In genomic region chr6:149545754-149546471, GRCh38 we compare ENCODE assay signal across 1 cellular context.
A peak's percentile ranks its signal among the peaks of the same experiment; 100 is the strongest.
TF ChIP-seq lines count a peak whose summit lies in the region.

TSS of gene PPIL4 (minus strand) at chr6:149546043. CDS start at chr6:149546005, 38 bp downstream.

TF ChIP-seq in GM12878, 131 proteins besides CTCF, POLR2A, EP300 and RAD21 (continued from another document and continues in another):
- TF ChIP-seq ZBTB4 (CRISPR knock-in tag; IDR thresholded peaks at IDR 0.05) (no peak), MYC (IDR thresholded peaks at IDR 0.05; ENCODE audit: insufficient read depth, insufficient read length, insufficient replicate concordance, low read length, severe bottlenecking) (peak; percentile 20), SPI1 (IDR thresholded peaks at IDR 0.05; ENCODE audit: borderline replicate concordance, insufficient read depth, low read depth, low read length) (0 out of 2 replicates have a peak, but pooled peaks have one; percentile 10), MTA2 (IDR thresholded peaks at IDR 0.05; ENCODE audit: low read depth) (0 out of 2 replicates have a peak, but pooled peaks have one; percentile 9), HCFC1 (IDR thresholded peaks at IDR 0.05; ENCODE audit: low read length) (peak; percentile 86), ZNF592 (IDR thresholded peaks at IDR 0.05) (peak; percentile 65; the same call in 1 of the 2 replicates), ZBTB33 (IDR thresholded peaks at IDR 0.05) (no peak), RB1 (IDR thresholded peaks at IDR 0.05; ENCODE audit: borderline replicate concordance) (peak; percentile 79; the same call in 1 of the 2 replicates), CHD1 (IDR thresholded peaks at IDR 0.05; ENCODE audit: low read depth, low read length) (no peak), BCLAF1 (IDR thresholded peaks at IDR 0.05) (no peak), SIX5 (IDR thresholded peaks at IDR 0.05; ENCODE audit: low read depth, low read length, severe bottlenecking) (peak; percentile 67), GATAD2B (conservative IDR thresholded peaks at IDR 0.05; ENCODE audit: low read depth) (peak; percentile 67; the same call in 1 of the 2 replicates), MTA3 (IDR thresholded peaks at IDR 0.05; ENCODE audit: borderline replicate concordance, low read length) (no peak), TBL1XR1 (IDR thresholded peaks at IDR 0.05; ENCODE audit: low read depth, low read length) (peak; percentile 58; the same call in 1 of the 2 replicates), PRDM15 (CRISPR knock-in tag; IDR thresholded peaks at IDR 0.05) (no peak), ZBTB40 (IDR thresholded peaks at IDR 0.05; ENCODE audit: borderline replicate concordance) (peak; percentile 84), JUNB (IDR thresholded peaks at IDR 0.05) (no peak), IRF5 (IDR thresholded peaks at IDR 0.05; ENCODE audit: borderline replicate concordance) (no peak), HSF1 (IDR thresholded peaks at IDR 0.05; ENCODE audit: low read depth, low read length) (no peak), SMC3 (IDR thresholded peaks at IDR 0.05; ENCODE audit: borderline replicate concordance, low read length) (peak; percentile 50), NR2C1 (IDR thresholded peaks at IDR 0.05) (peak; percentile 89), E2F4 (IDR thresholded peaks at IDR 0.05; ENCODE audit: low read depth, low read length) (peak; percentile 95), CBX3 (IDR thresholded peaks at IDR 0.05; ENCODE audit: borderline replicate concordance, low read depth) (no peak), TARDBP (IDR thresholded peaks at IDR 0.05; ENCODE audit: borderline replicate concordance) (peak; percentile 72; the same call in 1 of the 2 replicates), ZNF274 (IDR thresholded peaks at IDR 0.05; ENCODE audit: insufficient read depth, insufficient read length) (no peak), PAX5 (IDR thresholded peaks at IDR 0.05; ENCODE audit: borderline replicate concordance, low read depth, low read length) (peak; percentile 42; the same call in 1 of the 2 replicates), FOXK2 (IDR thresholded peaks at IDR 0.05) (peak; percentile 18; the same call in 1 of the 2 replicates)
